ENCODE assay signal across 8 cellular contexts in the genomic region with DNA sequence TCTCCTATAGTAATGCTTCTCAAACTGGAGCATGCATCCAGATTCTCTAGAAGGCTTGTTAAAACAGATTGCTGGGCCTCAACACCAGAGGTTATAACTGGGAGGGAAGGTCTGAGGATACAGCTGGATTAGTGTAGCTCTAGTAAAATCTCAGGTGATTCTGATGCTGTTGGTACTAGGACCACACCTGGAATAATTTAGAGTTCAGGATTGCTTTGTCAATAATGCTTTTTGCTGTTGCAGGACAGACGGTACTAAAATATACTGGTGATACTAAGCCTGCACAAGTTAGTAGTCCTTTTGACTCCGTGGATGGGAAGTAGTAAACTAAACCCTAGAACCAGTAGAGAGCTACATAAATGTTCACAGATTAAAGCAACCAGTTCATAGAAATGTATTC.
DNase-seq lines count a peak whose midpoint lies in the region; ATAC-seq lines count a peak whose summit lies in the region.

No MANE protein-coding gene starts in this region.

- H3K27ac Mint-ChIP-seq in naive B cell = peak overlapping the region; percentile 98 to 100 (median 99)

- no peaks in the 10 kb centered on the region for H3K27me3 Mint-ChIP-seq in naive B cell

- DNase-seq in GF-D8 (lab: John Stamatoyannopoulos, UW) = peak; percentile 35
- peak; percentile 25 for DNase-seq in NCI-H446 treated with DMSO at 0.1 percent for 48 hours (lab: John Stamatoyannopoulos, UW)
- DNase-seq in central memory CD4-positive, alpha-beta T cell = peak; percentile 3
- DNase-seq in naive B cell = no peak
- DNase-seq in NCI-H226 = no peak

- peaks cover 15 to 43% (median 28%) of the 10 kb centered on the region in 3 donors for H3K4me1 Mint-ChIP-seq in naive B cell

- H3K9me3 Mint-ChIP-seq in naive B cell = peaks cover 0 to 11% (median 0%) of the 10 kb centered on the region in 7 donors

- peak overlapping the region; percentile 92 to 99 (median 98) for H3K4me3 Mint-ChIP-seq in naive B cell

- peaks cover 0 to 12% of the 10 kb centered on the region in 2 donors for H3K36me3 Mint-ChIP-seq in naive B cell

- ATAC-seq in naive B cell (ENCODE audit: low read depth in 2 of 2) = no peak
- ATAC-seq in HG03521 (IDR thresholded peaks at IDR 0.05; ENCODE audit: unreplicated experiment) = no peak
- ATAC-seq in HG02763 (IDR thresholded peaks at IDR 0.05; ENCODE audit: unreplicated experiment) = no peak
- no peak for ATAC-seq in HG02798 (IDR thresholded peaks at IDR 0.05; ENCODE audit: poor library complexity, unreplicated experiment)

Comparison
In these comparisons a context has a peak if more than half of its experiments do, and no peak if none do; other contexts are left out.
1. DNase-seq: peak in GF-D8 (single experiment), NCI-H446 treated with DMSO at 0.1 percent for 48 hours (single experiment) and central memory CD4-positive, alpha-beta T cell (single experiment); none in naive B cell (single experiment) and NCI-H226 (single experiment).